In the genomic region with DNA sequence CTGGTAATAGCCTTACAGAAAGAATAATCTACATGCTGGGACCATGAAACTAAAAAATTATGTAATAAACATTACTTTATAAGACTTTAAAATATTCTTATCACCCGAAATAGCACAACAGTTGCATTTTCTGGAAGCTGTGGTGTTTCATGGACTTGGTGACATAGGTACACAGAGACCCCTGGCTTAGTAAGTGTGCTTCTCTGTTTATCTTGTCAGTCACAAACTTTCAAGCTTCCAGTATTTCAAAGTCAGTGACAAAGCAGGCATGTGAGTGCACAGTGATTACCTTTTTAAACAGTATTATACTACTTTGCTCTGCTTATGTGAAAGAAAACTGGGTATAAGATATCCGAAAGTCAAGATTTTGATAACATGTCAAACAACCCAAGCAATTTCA, we compare ENCODE assay signal across 1 cellular context.
TF ChIP-seq lines count a peak whose summit lies in the region.

No MANE protein-coding gene starts in this region.

TF ChIP-seq in HepG2, 621 proteins besides CTCF, POLR2A, EP300 and RAD21 (continued from another document and continues in another):
- TF ChIP-seq, protein P1, sequence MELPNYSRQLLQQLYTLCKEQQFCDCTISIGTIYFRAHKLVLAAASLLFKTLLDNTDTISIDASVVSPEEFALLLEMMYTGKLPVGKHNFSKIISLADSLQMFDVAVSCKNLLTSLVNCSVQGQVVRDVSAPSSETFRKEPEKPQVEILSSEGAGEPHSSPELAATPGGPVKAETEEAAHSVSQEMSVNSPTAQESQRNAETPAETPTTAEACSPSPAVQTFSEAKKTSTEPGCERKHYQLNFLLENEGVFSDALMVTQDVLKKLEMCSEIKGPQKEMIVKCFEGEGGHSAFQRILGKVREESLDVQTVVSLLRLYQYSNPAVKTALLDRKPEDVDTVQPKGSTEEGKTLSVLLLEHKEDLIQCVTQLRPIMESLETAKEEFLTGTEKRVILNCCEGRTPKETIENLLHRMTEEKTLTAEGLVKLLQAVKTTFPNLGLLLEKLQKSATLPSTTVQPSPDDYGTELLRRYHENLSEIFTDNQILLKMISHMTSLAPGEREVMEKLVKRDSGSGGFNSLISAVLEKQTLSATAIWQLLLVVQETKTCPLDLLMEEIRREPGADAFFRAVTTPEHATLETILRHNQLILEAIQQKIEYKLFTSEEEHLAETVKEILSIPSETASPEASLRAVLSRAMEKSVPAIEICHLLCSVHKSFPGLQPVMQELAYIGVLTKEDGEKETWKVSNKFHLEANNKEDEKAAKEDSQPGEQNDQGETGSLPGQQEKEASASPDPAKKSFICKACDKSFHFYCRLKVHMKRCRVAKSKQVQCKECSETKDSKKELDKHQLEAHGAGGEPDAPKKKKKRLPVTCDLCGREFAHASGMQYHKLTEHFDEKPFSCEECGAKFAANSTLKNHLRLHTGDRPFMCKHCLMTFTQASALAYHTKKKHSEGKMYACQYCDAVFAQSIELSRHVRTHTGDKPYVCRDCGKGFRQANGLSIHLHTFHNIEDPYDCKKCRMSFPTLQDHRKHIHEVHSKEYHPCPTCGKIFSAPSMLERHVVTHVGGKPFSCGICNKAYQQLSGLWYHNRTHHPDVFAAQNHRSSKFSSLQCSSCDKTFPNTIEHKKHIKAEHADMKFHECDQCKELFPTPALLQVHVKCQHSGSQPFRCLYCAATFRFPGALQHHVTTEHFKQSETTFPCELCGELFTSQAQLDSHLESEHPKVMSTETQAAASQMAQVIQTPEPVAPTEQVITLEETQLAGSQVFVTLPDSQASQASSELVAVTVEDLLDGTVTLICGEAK (IDR thresholded peaks at IDR 0.05) = no peak
- TF ChIP-seq, protein P1 (CRISPR knock-in tag; IDR thresholded peaks at IDR 0.05) = no peak
- TF ChIP-seq ZNF292 (CRISPR knock-in tag; IDR thresholded peaks at IDR 0.05; ENCODE audit: borderline replicate concordance, low read depth) = 0 out of 2 replicates have a peak, but pooled peaks have one; percentile 49
- TF ChIP-seq ZNF749 (CRISPR knock-in tag; IDR thresholded peaks at IDR 0.05; ENCODE audit: borderline replicate concordance) = no peak
- TF ChIP-seq JUNB (CRISPR knock-in tag; IDR thresholded peaks at IDR 0.05; ENCODE audit: borderline replicate concordance) = no peak
- TF ChIP-seq, protein P2, sequence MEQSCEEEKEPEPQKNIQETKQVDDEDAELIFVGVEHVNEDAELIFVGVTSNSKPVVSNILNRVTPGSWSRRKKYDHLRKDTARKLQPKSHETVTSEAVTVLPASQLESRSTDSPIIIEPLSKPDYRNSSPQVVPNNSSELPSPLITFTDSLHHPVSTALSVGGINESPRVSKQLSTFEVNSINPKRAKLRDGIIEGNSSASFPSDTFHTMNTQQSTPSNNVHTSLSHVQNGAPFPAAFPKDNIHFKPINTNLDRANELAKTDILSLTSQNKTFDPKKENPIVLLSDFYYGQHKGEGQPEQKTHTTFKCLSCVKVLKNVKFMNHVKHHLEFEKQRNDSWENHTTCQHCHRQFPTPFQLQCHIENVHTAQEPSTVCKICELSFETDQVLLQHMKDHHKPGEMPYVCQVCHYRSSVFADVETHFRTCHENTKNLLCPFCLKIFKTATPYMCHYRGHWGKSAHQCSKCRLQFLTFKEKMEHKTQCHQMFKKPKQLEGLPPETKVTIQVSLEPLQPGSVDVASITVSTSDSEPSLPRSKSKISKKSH (CRISPR knock-in tag; IDR thresholded peaks at IDR 0.05; ENCODE audit: borderline replicate concordance) = no peak
- TF ChIP-seq HNRNPL (IDR thresholded peaks at IDR 0.05; ENCODE audit: low read depth, low read length) = no peak
- no peak for TF ChIP-seq MTA1 (CRISPR knock-in tag; IDR thresholded peaks at IDR 0.05; ENCODE audit: borderline replicate concordance)
- no peak for TF ChIP-seq FOXP1 (IDR thresholded peaks at IDR 0.05)
- peak; percentile 47; the same call in 1 of the 2 replicates for TF ChIP-seq FOXP1 (CRISPR knock-in tag; IDR thresholded peaks at IDR 0.05)
- no peak for TF ChIP-seq ZNF253 (CRISPR knock-in tag; IDR thresholded peaks at IDR 0.05; ENCODE audit: borderline replicate concordance)
- no peak for TF ChIP-seq MXI1 (IDR thresholded peaks at IDR 0.05; ENCODE audit: borderline replicate concordance, low read depth, low read length)
- TF ChIP-seq HOXA5 (CRISPR knock-in tag; IDR thresholded peaks at IDR 0.05) = no peak
- TF ChIP-seq ZNF670 (CRISPR knock-in tag; IDR thresholded peaks at IDR 0.05; ENCODE audit: borderline replicate concordance) = no peak
- TF ChIP-seq KAT8 (CRISPR knock-in tag; IDR thresholded peaks at IDR 0.05) = peak; percentile 19; the same call in 1 of the 2 replicates
- TF ChIP-seq AHR (CRISPR knock-in tag; IDR thresholded peaks at IDR 0.05) = no peak
- TF ChIP-seq, protein P3, sequence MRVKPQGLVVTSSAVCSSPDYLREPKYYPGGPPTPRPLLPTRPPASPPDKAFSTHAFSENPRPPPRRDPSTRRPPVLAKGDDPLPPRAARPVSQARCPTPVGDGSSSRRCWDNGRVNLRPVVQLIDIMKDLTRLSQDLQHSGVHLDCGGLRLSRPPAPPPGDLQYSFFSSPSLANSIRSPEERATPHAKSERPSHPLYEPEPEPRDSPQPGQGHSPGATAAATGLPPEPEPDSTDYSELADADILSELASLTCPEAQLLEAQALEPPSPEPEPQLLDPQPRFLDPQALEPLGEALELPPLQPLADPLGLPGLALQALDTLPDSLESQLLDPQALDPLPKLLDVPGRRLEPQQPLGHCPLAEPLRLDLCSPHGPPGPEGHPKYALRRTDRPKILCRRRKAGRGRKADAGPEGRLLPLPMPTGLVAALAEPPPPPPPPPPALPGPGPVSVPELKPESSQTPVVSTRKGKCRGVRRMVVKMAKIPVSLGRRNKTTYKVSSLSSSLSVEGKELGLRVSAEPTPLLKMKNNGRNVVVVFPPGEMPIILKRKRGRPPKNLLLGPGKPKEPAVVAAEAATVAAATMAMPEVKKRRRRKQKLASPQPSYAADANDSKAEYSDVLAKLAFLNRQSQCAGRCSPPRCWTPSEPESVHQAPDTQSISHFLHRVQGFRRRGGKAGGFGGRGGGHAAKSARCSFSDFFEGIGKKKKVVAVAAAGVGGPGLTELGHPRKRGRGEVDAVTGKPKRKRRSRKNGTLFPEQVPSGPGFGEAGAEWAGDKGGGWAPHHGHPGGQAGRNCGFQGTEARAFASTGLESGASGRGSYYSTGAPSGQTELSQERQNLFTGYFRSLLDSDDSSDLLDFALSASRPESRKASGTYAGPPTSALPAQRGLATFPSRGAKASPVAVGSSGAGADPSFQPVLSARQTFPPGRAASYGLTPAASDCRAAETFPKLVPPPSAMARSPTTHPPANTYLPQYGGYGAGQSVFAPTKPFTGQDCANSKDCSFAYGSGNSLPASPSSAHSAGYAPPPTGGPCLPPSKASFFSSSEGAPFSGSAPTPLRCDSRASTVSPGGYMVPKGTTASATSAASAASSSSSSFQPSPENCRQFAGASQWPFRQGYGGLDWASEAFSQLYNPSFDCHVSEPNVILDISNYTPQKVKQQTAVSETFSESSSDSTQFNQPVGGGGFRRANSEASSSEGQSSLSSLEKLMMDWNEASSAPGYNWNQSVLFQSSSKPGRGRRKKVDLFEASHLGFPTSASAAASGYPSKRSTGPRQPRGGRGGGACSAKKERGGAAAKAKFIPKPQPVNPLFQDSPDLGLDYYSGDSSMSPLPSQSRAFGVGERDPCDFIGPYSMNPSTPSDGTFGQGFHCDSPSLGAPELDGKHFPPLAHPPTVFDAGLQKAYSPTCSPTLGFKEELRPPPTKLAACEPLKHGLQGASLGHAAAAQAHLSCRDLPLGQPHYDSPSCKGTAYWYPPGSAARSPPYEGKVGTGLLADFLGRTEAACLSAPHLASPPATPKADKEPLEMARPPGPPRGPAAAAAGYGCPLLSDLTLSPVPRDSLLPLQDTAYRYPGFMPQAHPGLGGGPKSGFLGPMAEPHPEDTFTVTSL (CRISPR knock-in tag; IDR thresholded peaks at IDR 0.05; ENCODE audit: borderline replicate concordance) = peak; percentile 71; the same call in 1 of the 2 replicates
- TF ChIP-seq ZKSCAN1 (IDR thresholded peaks at IDR 0.05; ENCODE audit: low read length) = no peak
- TF ChIP-seq ZFP41 (CRISPR knock-in tag; IDR thresholded peaks at IDR 0.05; ENCODE audit: borderline replicate concordance) = no peak
- TF ChIP-seq RBM39 (IDR thresholded peaks at IDR 0.05; ENCODE audit: low read depth, low read length, poor library complexity, severe bottlenecking) = no peak
- TF ChIP-seq, protein P4, sequence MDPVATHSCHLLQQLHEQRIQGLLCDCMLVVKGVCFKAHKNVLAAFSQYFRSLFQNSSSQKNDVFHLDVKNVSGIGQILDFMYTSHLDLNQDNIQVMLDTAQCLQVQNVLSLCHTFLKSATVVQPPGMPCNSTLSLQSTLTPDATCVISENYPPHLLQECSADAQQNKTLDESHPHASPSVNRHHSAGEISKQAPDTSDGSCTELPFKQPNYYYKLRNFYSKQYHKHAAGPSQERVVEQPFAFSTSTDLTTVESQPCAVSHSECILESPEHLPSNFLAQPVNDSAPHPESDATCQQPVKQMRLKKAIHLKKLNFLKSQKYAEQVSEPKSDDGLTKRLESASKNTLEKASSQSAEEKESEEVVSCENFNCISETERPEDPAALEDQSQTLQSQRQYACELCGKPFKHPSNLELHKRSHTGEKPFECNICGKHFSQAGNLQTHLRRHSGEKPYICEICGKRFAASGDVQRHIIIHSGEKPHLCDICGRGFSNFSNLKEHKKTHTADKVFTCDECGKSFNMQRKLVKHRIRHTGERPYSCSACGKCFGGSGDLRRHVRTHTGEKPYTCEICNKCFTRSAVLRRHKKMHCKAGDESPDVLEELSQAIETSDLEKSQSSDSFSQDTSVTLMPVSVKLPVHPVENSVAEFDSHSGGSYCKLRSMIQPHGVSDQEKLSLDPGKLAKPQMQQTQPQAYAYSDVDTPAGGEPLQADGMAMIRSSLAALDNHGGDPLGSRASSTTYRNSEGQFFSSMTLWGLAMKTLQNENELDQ (CRISPR knock-in tag; IDR thresholded peaks at IDR 0.05; ENCODE audit: borderline replicate concordance) = no peak
- TF ChIP-seq, protein P5, sequence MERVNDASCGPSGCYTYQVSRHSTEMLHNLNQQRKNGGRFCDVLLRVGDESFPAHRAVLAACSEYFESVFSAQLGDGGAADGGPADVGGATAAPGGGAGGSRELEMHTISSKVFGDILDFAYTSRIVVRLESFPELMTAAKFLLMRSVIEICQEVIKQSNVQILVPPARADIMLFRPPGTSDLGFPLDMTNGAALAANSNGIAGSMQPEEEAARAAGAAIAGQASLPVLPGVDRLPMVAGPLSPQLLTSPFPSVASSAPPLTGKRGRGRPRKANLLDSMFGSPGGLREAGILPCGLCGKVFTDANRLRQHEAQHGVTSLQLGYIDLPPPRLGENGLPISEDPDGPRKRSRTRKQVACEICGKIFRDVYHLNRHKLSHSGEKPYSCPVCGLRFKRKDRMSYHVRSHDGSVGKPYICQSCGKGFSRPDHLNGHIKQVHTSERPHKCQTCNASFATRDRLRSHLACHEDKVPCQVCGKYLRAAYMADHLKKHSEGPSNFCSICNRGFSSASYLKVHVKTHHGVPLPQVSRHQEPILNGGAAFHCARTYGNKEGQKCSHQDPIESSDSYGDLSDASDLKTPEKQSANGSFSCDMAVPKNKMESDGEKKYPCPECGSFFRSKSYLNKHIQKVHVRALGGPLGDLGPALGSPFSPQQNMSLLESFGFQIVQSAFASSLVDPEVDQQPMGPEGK (CRISPR knock-in tag; IDR thresholded peaks at IDR 0.05) = no peak
- peak; percentile 31; the same call in 1 of the 2 replicates for TF ChIP-seq FOXK1 (CRISPR knock-in tag; IDR thresholded peaks at IDR 0.05; ENCODE audit: borderline replicate concordance, low read depth)
- no peak for TF ChIP-seq ZNF616 (CRISPR knock-in tag; IDR thresholded peaks at IDR 0.05; ENCODE audit: low read depth)
- TF ChIP-seq CHD4 (IDR thresholded peaks at IDR 0.05; ENCODE audit: borderline replicate concordance, low read length) = no peak
- TF ChIP-seq TOE1 (CRISPR knock-in tag; IDR thresholded peaks at IDR 0.05) = no peak
- TF ChIP-seq, protein P6, sequence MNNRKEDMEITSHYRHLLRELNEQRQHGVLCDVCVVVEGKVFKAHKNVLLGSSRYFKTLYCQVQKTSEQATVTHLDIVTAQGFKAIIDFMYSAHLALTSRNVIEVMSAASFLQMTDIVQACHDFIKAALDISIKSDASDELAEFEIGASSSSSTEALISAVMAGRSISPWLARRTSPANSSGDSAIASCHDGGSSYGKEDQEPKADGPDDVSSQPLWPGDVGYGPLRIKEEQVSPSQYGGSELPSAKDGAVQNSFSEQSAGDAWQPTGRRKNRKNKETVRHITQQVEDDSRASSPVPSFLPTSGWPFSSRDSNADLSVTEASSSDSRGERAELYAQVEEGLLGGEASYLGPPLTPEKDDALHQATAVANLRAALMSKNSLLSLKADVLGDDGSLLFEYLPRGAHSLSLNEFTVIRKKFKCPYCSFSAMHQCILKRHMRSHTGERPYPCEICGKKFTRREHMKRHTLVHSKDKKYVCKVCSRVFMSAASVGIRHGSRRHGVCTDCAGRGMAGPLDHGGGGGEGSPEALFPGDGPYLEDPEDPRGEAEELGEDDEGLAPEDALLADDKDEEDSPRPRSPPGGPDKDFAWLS (CRISPR knock-in tag; IDR thresholded peaks at IDR 0.05; ENCODE audit: borderline replicate concordance) = no peak
- peak; percentile 50; the same call in 1 of the 2 replicates for TF ChIP-seq MEIS2 (CRISPR knock-in tag; IDR thresholded peaks at IDR 0.05)
- 0 out of 2 replicates have a peak, but pooled peaks have one; percentile 20 for TF ChIP-seq HDAC2 (CRISPR knock-in tag; IDR thresholded peaks at IDR 0.05)
- no peak for TF ChIP-seq MEF2D (CRISPR knock-in tag; IDR thresholded peaks at IDR 0.05)
- TF ChIP-seq ZNF329 (CRISPR knock-in tag; IDR thresholded peaks at IDR 0.05; ENCODE audit: low read depth) = no peak
- no peak for TF ChIP-seq ZSCAN20 (CRISPR knock-in tag; IDR thresholded peaks at IDR 0.05; ENCODE audit: borderline replicate concordance)
